In the genomic region with DNA sequence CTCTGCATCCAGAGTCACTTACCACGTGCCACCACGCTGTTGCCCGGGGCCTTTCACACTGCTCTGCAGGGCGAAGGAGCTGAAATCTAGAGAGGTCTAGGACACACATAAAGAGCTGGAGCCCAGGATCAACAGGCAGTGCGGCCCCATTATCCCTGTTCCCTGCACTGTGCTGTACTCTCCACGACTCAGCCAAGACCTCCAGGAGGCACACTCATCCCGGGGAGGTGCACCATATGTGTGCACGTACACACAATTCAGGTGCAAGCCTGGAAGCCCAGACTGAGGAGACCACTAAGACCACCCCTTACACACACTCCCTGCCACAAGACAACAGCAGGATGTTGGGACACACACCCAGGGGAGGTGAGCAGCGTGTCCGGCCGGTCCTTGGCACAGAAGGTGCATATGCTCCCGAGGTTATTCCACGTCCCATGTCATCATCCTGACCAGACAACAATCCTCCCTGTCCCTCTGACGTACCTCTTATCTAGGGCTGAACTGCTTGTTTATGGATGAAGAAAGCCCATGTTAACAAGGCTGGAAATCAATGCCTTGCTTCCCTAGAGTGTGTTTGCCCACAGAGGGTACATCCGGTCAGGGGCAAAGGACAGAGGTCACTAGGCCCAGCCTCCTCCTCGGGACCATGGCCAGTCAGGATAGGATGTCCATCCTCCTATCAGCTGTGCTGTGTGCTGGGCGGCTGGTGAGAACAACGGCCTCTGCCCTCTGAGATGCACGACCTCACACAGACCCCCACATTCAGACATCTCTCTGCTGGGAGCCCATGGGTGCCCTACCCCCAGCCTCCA, we compare ENCODE assay signal across 21 cellular contexts. TPM values are rescaled to one million over a fixed set of nuclear protein-coding genes. Genes with fewer than 3 reads are reported as not detected.
DNase-seq lines count a peak whose midpoint lies in the region; ATAC-seq, FAIRE-seq and TF ChIP-seq lines count a peak whose summit lies in the region.
"Had no signal": no experiment of that assay in that cellular context is flagged by ENCODE, and none has a peak within 500 bp of the region (broad histone marks: within the 10 kb centered on the region; RNA-seq: fewer than 3 reads in every experiment).

No MANE protein-coding gene starts in this region.

- peak overlapping the region; percentile 8; the same call in 1 of the 2 replicates for H3K27ac Mint-ChIP-seq in GM23338
- no peak overlapping the region for H3K27ac Mint-ChIP-seq in activated B cell treated with CpG ODN at 0.5 μM for 24 hours
- H3K27ac Mint-ChIP-seq in stimulated activated memory B cell treated with anti-CD40 and anti-IgM and Interleukin-4, amounts not matched to agents 10 μg/mL and 1 μg/mL and 100 μg/mL, for 72 hours: no peak overlapping the region
- H3K27ac Mint-ChIP-seq: activated naive CD8-positive, alpha-beta T cell; IgD-negative memory B cell; T-helper 17 cell had no signal

- no peaks in the 10 kb centered on the region for H3K9me3 ChIP-seq in HepG2 (ENCODE audit: low read length)

- H3K4me1 Mint-ChIP-seq in GM23338: peaks cover 3% of the 10 kb centered on the region
- H3K4me1 Mint-ChIP-seq in activated B cell treated with CpG ODN at 0.5 μM for 24 hours: no peaks in the 10 kb centered on the region
- H3K4me1 Mint-ChIP-seq in stimulated activated memory B cell treated with anti-CD40 and anti-IgM and Interleukin-4, amounts not matched to agents 10 μg/mL and 1 μg/mL and 100 μg/mL, for 72 hours: no peaks in the 10 kb centered on the region
- H3K4me1 Mint-ChIP-seq: IgD-negative memory B cell, T-helper 17 cell had no signal

- DNase-seq in GM23338 (ENCODE audit: low spot score) (no peak), activated B cell treated with CpG ODN at 0.5 μM for 24 hours (peak; percentile 9), HepG2 (ENCODE audit: low spot score) (peak; percentile 47), SIG-M5 treated with dmso at 0.1 percent for 504 hours (lab: John Stamatoyannopoulos, UW; ENCODE audit: unreplicated experiment) (no peak)
- DNase-seq: MM.1S; NCI-H1694 treated with DMSO at 0.1 percent for 48 hours; NCI-H446 treated with DMSO at 0.1 percent for 48 hours; SHP77; stimulated activated naive CD8-positive, alpha-beta T cell treated with anti-CD3 and anti-CD28 coated beads, Interleukin-15, Interleukin-2, amounts not matched to agents 100 U/mL and 50 U/mL, for 24 hours had no signal

- no TSS peak for BruUV-seq in HepG2 (replicated peaks; lab: Mats Ljungman, UMichigan)

- H4K20me1 ChIP-seq in GM23338 (replicated peaks; ENCODE audit: insufficient read depth): no peaks in the 10 kb centered on the region
- no peaks in the 10 kb centered on the region for H4K20me1 ChIP-seq in HepG2 (ENCODE audit: insufficient read depth, low read length)

- CTCF ChIA-PET in activated B cell treated with CpG ODN at 0.5 μM for 24 hours (lab: Charles Lee): no interaction called here
- CTCF ChIA-PET in HepG2 (lab: Yijun Ruan, JAX; ENCODE audit: low intra/inter-chr PET ratio, low total read pairs): no interaction called here

- H3K9ac ChIP-seq in HepG2 (ENCODE audit: insufficient read depth, low read depth, low read length): peak overlapping the region; percentile 35; the same call in 1 of the 2 replicates

- FAIRE-seq in HepG2 (lab: Jason Lieb, UNC): peak; percentile 61
- FAIRE-seq: G401.6, GM12878 had no signal

- intact Hi-C loops in activated B cell treated with CpG ODN at 0.5 μM for 24 hours (cut with micrococcal nuclease): no loop called here
- intact Hi-C loops in HepG2 (cut with micrococcal nuclease; ENCODE audit: unreplicated experiment): loop anchor here (5.0 kb wide), 1 partner anchor 74 kb away; no protein-coding TSS in a partner anchor

- no peaks in the 10 kb centered on the region for H3F3A ChIP-seq in GM23338 (replicated peaks; ENCODE audit: low read depth)

- no peak for ATAC-seq in GM23338
- ATAC-seq in activated B cell treated with CpG ODN at 0.5 μM for 24 hours (ENCODE audit: low read depth): no peak
- peak; percentile 69 for ATAC-seq in HepG2
- peak; percentile 25 for ATAC-seq in stimulated activated memory B cell treated with anti-CD40 and anti-IgM and Interleukin-4, amounts not matched to agents 10 μg/mL and 1 μg/mL and 100 μg/mL, for 72 hours
- no peak for ATAC-seq in HG03108 (IDR thresholded peaks at IDR 0.05; ENCODE audit: unreplicated experiment)
- no peak for ATAC-seq in GM21367 (IDR thresholded peaks at IDR 0.05; ENCODE audit: unreplicated experiment)
- ATAC-seq: GM12878; stimulated activated naive CD8-positive, alpha-beta T cell treated with anti-CD3 and anti-CD28 coated beads, Interleukin-15, Interleukin-2, amounts not matched to agents 100 U/mL and 50 U/mL, for 24 hours; T-helper 17 cell had no signal

- H3K9me2 ChIP-seq in GM23338 (ENCODE audit: insufficient read depth): no peaks in the 10 kb centered on the region

- TF ChIP-seq CTCF in GM23338 (conservative IDR thresholded peaks at IDR 0.05; ENCODE audit: low read depth in 2 of 2): no peak
- no peak for TF ChIP-seq CTCF in activated B cell treated with CpG ODN at 0.5 μM for 24 hours (IDR thresholded peaks at IDR 0.05)
- no peak; the same call in 1 of the 2 replicates for TF ChIP-seq CTCF in HepG2 (CRISPR knock-in tag; IDR thresholded peaks at IDR 0.05)

- H3K36me3 Mint-ChIP-seq in GM23338 (ENCODE audit: low read depth) (peaks cover 7% of the 10 kb centered on the region; the same call in 2 of the 3 replicates), activated B cell treated with CpG ODN at 0.5 μM for 24 hours (ENCODE audit: low read depth) (no peaks in the 10 kb centered on the region)
- no peaks in the 10 kb centered on the region for H3K36me3 Mint-ChIP-seq in stimulated activated memory B cell treated with anti-CD40 and anti-IgM and Interleukin-4, amounts not matched to agents 10 μg/mL and 1 μg/mL and 100 μg/mL, for 72 hours
- H3K36me3 Mint-ChIP-seq: activated naive CD8-positive, alpha-beta T cell; IgD-negative memory B cell had no signal

- no peak overlapping the region for H3K4me2 ChIP-seq in GM23338
- peak overlapping the region; percentile 77 for H3K4me2 ChIP-seq in HepG2 (ENCODE audit: low read depth, low read length)

- no peaks in the 10 kb centered on the region for H3K4me1 ChIP-seq in GM23338 (ENCODE audit: insufficient read depth)
- H3K4me1 ChIP-seq in HepG2 (ENCODE audit: insufficient read depth, low read length): peaks cover 38% of the 10 kb centered on the region

- H3K27me3 ChIP-seq in GM23338 (ENCODE audit: insufficient read depth): no peaks in the 10 kb centered on the region
- no peaks in the 10 kb centered on the region; a peak in 1 of 5 replicates for H3K27me3 ChIP-seq in HepG2 (ENCODE audit: control insufficient read depth in 1 of 2, insufficient read depth in 2 of 2, low read length in 2 of 2)

- H3K79me2 ChIP-seq in GM23338 (replicated peaks; ENCODE audit: insufficient read depth) (no peaks in the 10 kb centered on the region), HepG2 (ENCODE audit: insufficient read depth, low read length) (no peaks in the 10 kb centered on the region)

- H3K4me3 Mint-ChIP-seq in GM23338 (no peak overlapping the region), activated B cell treated with CpG ODN at 0.5 μM for 24 hours (no peak overlapping the region)
- H3K4me3 Mint-ChIP-seq in stimulated activated memory B cell treated with anti-CD40 and anti-IgM and Interleukin-4, amounts not matched to agents 10 μg/mL and 1 μg/mL and 100 μg/mL, for 72 hours: no peak overlapping the region
- H3K4me3 Mint-ChIP-seq: activated naive CD8-positive, alpha-beta T cell; IgD-negative memory B cell; T-helper 17 cell had no signal

- H3K9me3 Mint-ChIP-seq in GM23338: no peaks in the 10 kb centered on the region
- no peaks in the 10 kb centered on the region for H3K9me3 Mint-ChIP-seq in activated B cell treated with CpG ODN at 0.5 μM for 24 hours
- H3K9me3 Mint-ChIP-seq in stimulated activated memory B cell treated with anti-CD40 and anti-IgM and Interleukin-4, amounts not matched to agents 10 μg/mL and 1 μg/mL and 100 μg/mL, for 72 hours: no peaks in the 10 kb centered on the region
- H3K9me3 Mint-ChIP-seq: IgD-negative memory B cell had no signal

- TF ChIP-seq RAD21 in HepG2 (CRISPR knock-in tag; IDR thresholded peaks at IDR 0.05): no peak

- WGBS in HepG2 (ENCODE audit: low lambda C conversion rate): 24% methylated on average over 11 of the region's 19 CpGs

- no peak overlapping the region for H3K4me3 ChIP-seq in GM23338
- peak overlapping the region; percentile 19 to 53 (median 25); a peak in 4 of 6 replicates for H3K4me3 ChIP-seq in HepG2 (replicated peaks in 1 of 3; ENCODE audit: insufficient read depth in 1 of 3, low read depth in 2 of 3, low read length in 3 of 3)
- H3K4me3 ChIP-seq: GM12878 had no signal

- H2AFZ ChIP-seq in GM23338 (no peak overlapping the region), HepG2 (ENCODE audit: low read length) (no peak overlapping the region)

- H3K27me3 Mint-ChIP-seq in GM23338 (ENCODE audit: insufficient read depth, low read depth, poor library complexity) (peaks cover 19% of the 10 kb centered on the region), activated B cell treated with CpG ODN at 0.5 μM for 24 hours (peaks cover 6% of the 10 kb centered on the region)
- peaks cover 29% of the 10 kb centered on the region for H3K27me3 Mint-ChIP-seq in stimulated activated memory B cell treated with anti-CD40 and anti-IgM and Interleukin-4, amounts not matched to agents 10 μg/mL and 1 μg/mL and 100 μg/mL, for 72 hours

- TF ChIP-seq EP300 in HepG2 (IDR thresholded peaks at IDR 0.05; ENCODE audit: low read depth in 2 of 2, low read length in 2 of 2) (peak in 1 of 2 experiments; percentile 68; a peak in 2 of 4 replicates), HepG2 (CRISPR knock-in tag; IDR thresholded peaks at IDR 0.05; ENCODE audit: borderline replicate concordance) (no peak)

- POLR2A ChIA-PET in activated B cell treated with CpG ODN at 0.5 μM for 24 hours (lab: Charles Lee): no interaction called here
- POLR2A ChIA-PET in HepG2 (lab: Yijun Ruan, JAX): no interaction called here

- no peaks in the 10 kb centered on the region for H3K36me3 ChIP-seq in GM23338 (ENCODE audit: insufficient read depth)
- no peaks in the 10 kb centered on the region for H3K36me3 ChIP-seq in HepG2 (replicated peaks in 1 of 2; ENCODE audit: control insufficient read depth in 1 of 2, insufficient read depth in 2 of 2, low read length in 2 of 2)

- H3K27ac ChIP-seq in GM23338 (ENCODE audit: low read depth): no peak overlapping the region
- peak overlapping the region; percentile 52 for H3K27ac ChIP-seq in HepG2 (ENCODE audit: extremely low read length, insufficient read depth, low read length)

- no peak for TF ChIP-seq POLR2A in HepG2 (IDR thresholded peaks at IDR 0.05; ENCODE audit: insufficient read depth in 1 of 2, low read depth in 2 of 2, low read length in 2 of 2)

- in situ Hi-C loops in HepG2 (cut with HindIII; ENCODE audit: extremely low pct_ligation_motif_present, low pct_unique_long_range_greater_than_20kb): no loop called here

RNA-seq across cellular contexts. Expression of a gene that starts 16.1 kb away (rescaled TPM):
- total RNA-seq in GM23338 (2014; rRNA removed; shearing (Covaris generic)): 14.0 and 19.8 TPM in 2 replicates
- 3.3 and 3.5 TPM in 2 replicates for polyA plus RNA-seq in GM23338 (2016; fragmentation: Nextera tagmentation; extraction: Ambion mirVana)
- total RNA-seq in activated B cell treated with CpG ODN at 0.5 μM for 24 hours: 0.31 and 0.39 TPM in 2 replicates
- total RNA-seq in HepG2 (2016; rRNA removed; fragmentation: Illumina TruSeq; extraction: Trizol): 5.4 and 7.8 TPM in 2 replicates
- 1.1 and 1.4 TPM in 2 replicates for total RNA-seq in HepG2 (2016; cell fraction: cytosol; rRNA removed; fragmentation: Illumina TruSeq; extraction: Trizol; ENCODE audit: low read depth)
- total RNA-seq in HepG2 (2016; cell fraction: insoluble cytoplasmic fraction; rRNA removed; fragmentation: Illumina TruSeq; extraction: Trizol): 5.0 and 8.2 TPM in 2 replicates
- total RNA-seq in HepG2 (2016; cell fraction: membrane; rRNA removed; fragmentation: Illumina TruSeq; extraction: Trizol): 3.1 and 3.8 TPM in 2 replicates
- 6.2 and 8.6 TPM in 2 replicates for total RNA-seq in HepG2 (2016; cell fraction: nucleus; rRNA removed; fragmentation: Illumina TruSeq; extraction: Trizol)
- 5.3 and 7.1 TPM in 2 replicates for polyA plus RNA-seq in HepG2 (2011; rRNA removed)
- 3.5 and 8.6 TPM in 2 replicates for polyA plus RNA-seq in HepG2 (2011; cell fraction: cytosol; rRNA removed)
- polyA plus RNA-seq in HepG2 (2011; cell fraction: nucleus; rRNA removed): 10.1 and 15.9 TPM in 2 replicates
- 3.1 and 3.5 TPM in 2 replicates for polyA plus RNA-seq in HepG2 (2012)
- 0.46 and 0.59 TPM in 2 replicates for polyA plus RNA-seq in HepG2 (2016; cell fraction: cytosol; fragmentation: Illumina TruSeq; extraction: Trizol; ENCODE audit: low read depth)
- 5.6 and 7.2 TPM in 2 replicates for polyA plus RNA-seq in HepG2 (2016; cell fraction: insoluble cytoplasmic fraction; fragmentation: Illumina TruSeq; extraction: Trizol; ENCODE audit: low read depth)
- 1.9 and 2.3 TPM in 2 replicates for polyA plus RNA-seq in HepG2 (2016; cell fraction: membrane; fragmentation: Illumina TruSeq; extraction: Trizol; ENCODE audit: low read depth)
- 11.1 and 14.2 TPM in 2 replicates for polyA plus RNA-seq in HepG2 (2016; cell fraction: nucleus; fragmentation: Illumina TruSeq; extraction: Trizol; ENCODE audit: insufficient read depth, low read depth)
- polyA minus RNA-seq in HepG2 (2011; rRNA and poly(A)+ RNA removed; ENCODE audit: low replicate concordance): 0.09 and 16.6 TPM in 2 replicates
- polyA minus RNA-seq in HepG2 (2011; cell fraction: cytosol; rRNA and poly(A)+ RNA removed): 3.5 and 3.9 TPM in 2 replicates
- 9.2 and 10.2 TPM in 2 replicates for polyA minus RNA-seq in HepG2 (2011; cell fraction: nucleus; rRNA and poly(A)+ RNA removed)
- polyA plus RNA-seq: GM12878, IgD-negative memory B cell had no signal

RNA-seq across cellular contexts. Expression of a gene that starts 53.6 kb away (rescaled TPM):
- 0.07 TPM in 1 of 2 replicates, not detected in the other for total RNA-seq in GM23338 (2014; rRNA removed; shearing (Covaris generic))
- polyA plus RNA-seq in GM23338 (2016; fragmentation: Nextera tagmentation; extraction: Ambion mirVana) (not detected in 2 replicates), HepG2 (2011; rRNA removed) (0.32 and 0.63 TPM in 2 replicates)
- total RNA-seq in activated B cell treated with CpG ODN at 0.5 μM for 24 hours (not detected in 2 replicates), HepG2 (2016; rRNA removed; fragmentation: Illumina TruSeq; extraction: Trizol) (0.36 TPM in 1 of 2 replicates, not detected in the other)
- not detected in 2 replicates for total RNA-seq in HepG2 (2016; cell fraction: cytosol; rRNA removed; fragmentation: Illumina TruSeq; extraction: Trizol; ENCODE audit: low read depth)
- total RNA-seq in HepG2 (2016; cell fraction: insoluble cytoplasmic fraction; rRNA removed; fragmentation: Illumina TruSeq; extraction: Trizol): 0.43 TPM in 1 of 2 replicates, not detected in the other
- total RNA-seq in HepG2 (2016; cell fraction: membrane; rRNA removed; fragmentation: Illumina TruSeq; extraction: Trizol): not detected in 2 replicates
- total RNA-seq in HepG2 (2016; cell fraction: nucleus; rRNA removed; fragmentation: Illumina TruSeq; extraction: Trizol): not detected in 2 replicates
- polyA plus RNA-seq in HepG2 (2011; cell fraction: cytosol; rRNA removed): 0.58 and 0.59 TPM in 2 replicates
- 0.42 and 0.63 TPM in 2 replicates for polyA plus RNA-seq in HepG2 (2011; cell fraction: nucleus; rRNA removed)
- 0.09 and 1.1 TPM in 2 replicates for polyA plus RNA-seq in HepG2 (2012)
- not detected in 2 replicates for polyA plus RNA-seq in HepG2 (2016; cell fraction: cytosol; fragmentation: Illumina TruSeq; extraction: Trizol; ENCODE audit: low read depth)
- polyA plus RNA-seq in HepG2 (2016; cell fraction: insoluble cytoplasmic fraction; fragmentation: Illumina TruSeq; extraction: Trizol; ENCODE audit: low read depth): 0.30 TPM in 1 of 2 replicates, not detected in the other
- polyA plus RNA-seq in HepG2 (2016; cell fraction: membrane; fragmentation: Illumina TruSeq; extraction: Trizol; ENCODE audit: low read depth): not detected in 2 replicates
- polyA plus RNA-seq in HepG2 (2016; cell fraction: nucleus; fragmentation: Illumina TruSeq; extraction: Trizol; ENCODE audit: insufficient read depth, low read depth): not detected in 2 replicates
- 0.12 TPM in 1 of 2 replicates, not detected in the other for polyA minus RNA-seq in HepG2 (2011; rRNA and poly(A)+ RNA removed; ENCODE audit: low replicate concordance)
- 1.1 TPM in 1 of 2 replicates, not detected in the other for polyA minus RNA-seq in HepG2 (2011; cell fraction: cytosol; rRNA and poly(A)+ RNA removed)
- polyA minus RNA-seq in HepG2 (2011; cell fraction: nucleus; rRNA and poly(A)+ RNA removed): not detected in 2 replicates
- total RNA-seq: esophagus mucosa, GM12878, renal cortical epithelial cell, T-helper 17 cell had no signal
- polyA plus RNA-seq: BJ, IgD-negative memory B cell, neural cell had no signal

Comparison
In these comparisons a context has a peak if more than half of its experiments do, and no peak if none do; other contexts are left out.
1. ATAC-seq: peak in HepG2 (single experiment) and stimulated activated memory B cell treated with anti-CD40 and anti-IgM and Interleukin-4, amounts not matched to agents 10 μg/mL and 1 μg/mL and 100 μg/mL, for 72 hours (single experiment); none in GM23338 (single experiment), activated B cell treated with CpG ODN at 0.5 μM for 24 hours (single experiment), HG03108 (single experiment) and GM21367 (single experiment).
2. DNase-seq: peak in activated B cell treated with CpG ODN at 0.5 μM for 24 hours (single experiment) and HepG2 (single experiment); none in GM23338 (single experiment) and SIG-M5 treated with dmso at 0.1 percent for 504 hours (single experiment).